Comparison of ENCODE assay signal across 11 cellular contexts in the genomic region with DNA sequence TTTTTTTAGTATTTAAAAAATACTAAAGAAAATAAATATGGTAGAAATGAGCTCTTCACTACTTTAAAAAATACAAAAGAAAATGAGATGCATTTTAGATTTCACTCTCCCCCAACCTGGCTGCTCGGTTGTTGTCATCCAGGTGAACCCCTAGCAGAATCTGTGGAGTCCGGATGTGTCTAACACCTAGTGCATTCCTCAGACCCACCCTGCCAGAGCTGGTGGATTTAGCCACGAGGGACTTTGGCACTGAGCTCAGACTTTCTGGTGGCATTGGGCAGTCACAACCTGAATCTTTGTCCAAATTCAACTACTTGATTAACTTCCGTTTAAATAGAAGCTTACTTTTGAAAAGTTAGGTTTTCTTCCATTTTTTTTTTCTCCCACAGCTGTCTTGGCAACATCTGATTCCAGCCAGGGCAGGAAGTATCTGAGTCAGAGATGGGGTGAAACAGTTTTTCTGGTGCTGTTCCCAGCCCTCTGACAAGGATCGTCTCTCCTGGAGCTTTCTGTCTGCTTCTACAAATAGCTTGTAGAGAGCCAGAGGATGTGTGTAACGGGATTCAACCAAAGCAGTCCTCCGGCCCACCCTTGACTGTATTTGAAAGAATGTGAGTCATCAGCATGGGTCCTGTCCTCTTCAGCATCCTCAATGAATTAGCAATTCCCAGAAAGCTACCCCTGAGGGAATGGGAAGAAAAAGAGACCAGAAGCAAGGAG.
DNase-seq lines count a peak whose midpoint lies in the region; ATAC-seq lines count a peak whose summit lies in the region.
"Had no signal": no experiment of that assay in that cellular context is flagged by ENCODE, and none has a peak within 500 bp of the region (broad histone marks: within the 10 kb centered on the region; RNA-seq: fewer than 3 reads in every experiment).

No MANE protein-coding gene starts in this region.

- ATAC-seq in esophagus mucosa = peak; percentile 84
- ATAC-seq: A549 had no signal

- DNase-seq in A172 (ENCODE audit: low spot score) (peak; percentile 13), LoVo (ENCODE audit: low spot score) (peak; percentile 45), mucosa of gallbladder (ENCODE audit: low spot score) (peak; percentile 31), AML-193 (lab: John Stamatoyannopoulos, UW) (no peak), NCI-H1048 (lab: John Stamatoyannopoulos, UW) (no peak), NCI-H1417 treated with DMSO at 0.1 percent for 48 hours (lab: John Stamatoyannopoulos, UW) (no peak), NCI-H1092 (lab: John Stamatoyannopoulos, UW) (no peak)
- DNase-seq: KG1; stimulated activated CD4-positive, alpha-beta T cell treated with anti-CD3 and anti-CD28 coated beads, Interleukin-2, amount 100 ng/mL, for 24 hours had no signal

Comparison
In these comparisons a context has a peak if more than half of its experiments do, and no peak if none do; other contexts are left out.
1. DNase-seq: peak in A172 (single experiment), LoVo (single experiment) and mucosa of gallbladder (single experiment); none in AML-193 (0 of 2), NCI-H1048 (single experiment), NCI-H1417 treated with DMSO at 0.1 percent for 48 hours (single experiment) and NCI-H1092 (single experiment).